Comparison of ENCODE assay signal across 8 cellular contexts in the genomic region with DNA sequence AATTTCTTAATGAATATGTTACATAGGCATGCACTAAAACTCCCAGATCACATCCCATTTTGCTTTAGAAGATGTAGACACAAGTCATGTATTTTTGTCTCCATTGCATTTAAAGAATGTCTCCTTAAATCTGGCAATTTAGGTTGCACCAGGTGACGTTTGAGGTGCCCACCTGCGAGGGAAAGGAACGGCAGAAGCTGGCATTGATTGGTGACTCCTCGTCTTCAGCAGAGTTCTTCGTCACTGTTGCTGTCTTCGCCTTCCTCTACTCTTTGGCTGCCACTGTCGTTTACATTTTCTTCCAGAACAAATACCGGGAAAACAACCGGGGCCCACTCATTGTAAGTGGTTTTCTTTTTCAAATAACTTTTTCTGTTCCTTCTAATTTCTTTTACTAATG.
"Had no signal": no experiment of that assay in that cellular context is flagged by ENCODE, and none has a peak within 500 bp of the region (broad histone marks: within the 10 kb centered on the region; RNA-seq: fewer than 3 reads in every experiment).

No MANE protein-coding gene starts in this region.

- H3K4me3 Mint-ChIP-seq: IgD-negative memory B cell had no signal

- FAIRE-seq: HepG2, HTR-8/SVneo, K562 had no signal

- H3K27me3 Mint-ChIP-seq: IgD-negative memory B cell had no signal

- H3K27ac ChIP-seq: HL-60 had no signal

- H3K4me3 ChIP-seq: K562 had no signal

- ATAC-seq: HepG2, K562 had no signal

- H3K36me3 Mint-ChIP-seq: IgD-negative memory B cell had no signal

- H3K27ac Mint-ChIP-seq: IgD-negative memory B cell had no signal

- DNase-seq: IMR-90, KBM-7, KG1 had no signal
